Comparison of ENCODE assay signal across 13 cellular contexts in genomic region chr17:41814195-41814594, GRCh38. TPM values are rescaled to one million over a fixed set of nuclear protein-coding genes. Genes with fewer than 3 reads are reported as not detected.
DNase-seq lines count a peak whose midpoint lies in the region; ATAC-seq, FAIRE-seq and TF ChIP-seq lines count a peak whose summit lies in the region.
"Had no signal": no experiment of that assay in that cellular context is flagged by ENCODE, and none has a peak within 500 bp of the region (broad histone marks: within the 10 kb centered on the region; RNA-seq: fewer than 3 reads in every experiment).

No MANE protein-coding gene starts in this region.

- H3K4me1 ChIP-seq in HepG2 (ENCODE audit: insufficient read depth, low read length): peaks cover 50% of the 10 kb centered on the region
- peaks cover 0 to 10% (median 2%) of the 10 kb centered on the region in 4 donors for H3K4me1 ChIP-seq in right lobe of liver

- H3K27me3 ChIP-seq in HepG2 (ENCODE audit: control insufficient read depth in 1 of 2, insufficient read depth in 2 of 2, low read length in 2 of 2) (no peaks in the 10 kb centered on the region; a peak in 1 of 5 replicates), right lobe of liver (no peaks in the 10 kb centered on the region)

- H3K4me3 ChIP-seq in HepG2 (replicated peaks in 1 of 3; ENCODE audit: insufficient read depth in 1 of 3, low read depth in 2 of 3, low read length in 3 of 3) (peak overlapping the region; percentile 83 to 88 (median 87)), right lobe of liver (no peak overlapping the region), astrocyte of the cerebellum (ENCODE audit: low read depth, low read length) (peak overlapping the region; percentile 89), iPS-18c (ENCODE audit: insufficient read depth, low read depth, low read length) (peak overlapping the region; percentile 96)

- H3K27ac Mint-ChIP-seq in type B pancreatic cell: peak overlapping the region; percentile 94
- H3K27ac Mint-ChIP-seq in activated T-cell treated with anti-CD3 and anti-CD28 coated beads, Interleukin-2, amount 50 U/mL, for 72 hours: no peak overlapping the region

- peaks cover 18% of the 10 kb centered on the region for H3K4me1 Mint-ChIP-seq in type B pancreatic cell (ENCODE audit: unreplicated experiment)
- H3K4me1 Mint-ChIP-seq in activated T-cell treated with anti-CD3 and anti-CD28 coated beads, Interleukin-2, amount 50 U/mL, for 72 hours (ENCODE audit: low read depth): peaks cover 32% of the 10 kb centered on the region

- BruUV-seq in HepG2 (replicated peaks; lab: Mats Ljungman, UMichigan): no TSS peak

- H3K9me3 Mint-ChIP-seq in type B pancreatic cell: no peaks in the 10 kb centered on the region
- H3K9me3 Mint-ChIP-seq in activated T-cell treated with anti-CD3 and anti-CD28 coated beads, Interleukin-2, amount 50 U/mL, for 72 hours: no peaks in the 10 kb centered on the region
- H3K9me3 Mint-ChIP-seq: naive B cell had no signal

- 33% methylated on average over 1 of the region's 1 CpG for WGBS in HepG2 (ENCODE audit: low lambda C conversion rate)
- WGBS in right lobe of liver (ENCODE audit: insufficient coverage, low coverage, low lambda C conversion rate, missing lambda C conversion rate): 40% methylated on average over 1 of the region's 1 CpG

- no peaks in the 10 kb centered on the region for H3K9me3 ChIP-seq in HepG2 (ENCODE audit: low read length)
- no peaks in the 10 kb centered on the region for H3K9me3 ChIP-seq in right lobe of liver
- H3K9me3 ChIP-seq in iPS-18c (ENCODE audit: control insufficient read depth, insufficient read depth, low read length): peaks cover 2% of the 10 kb centered on the region

- no peaks in the 10 kb centered on the region for H3K27me3 Mint-ChIP-seq in type B pancreatic cell
- peaks cover 12% of the 10 kb centered on the region for H3K27me3 Mint-ChIP-seq in activated T-cell treated with anti-CD3 and anti-CD28 coated beads, Interleukin-2, amount 50 U/mL, for 72 hours (ENCODE audit: low read depth)

- CTCF ChIA-PET in HepG2 (lab: Yijun Ruan, JAX; ENCODE audit: low intra/inter-chr PET ratio, low total read pairs): no interaction called here

- POLR2A ChIA-PET in HepG2 (lab: Yijun Ruan, JAX): interaction anchor here (1.0 to 1.6 kb wide), 4 partner anchors 8 to 116 kb away, joined by 3 to 7 read pairs (median 4); partner anchors contain the start of genes JUP, KLHL11 and ODAD4

- no peak overlapping the region for H2AFZ ChIP-seq in HepG2 (ENCODE audit: low read length)

- peak overlapping the region; percentile 99 for H3K4me3 Mint-ChIP-seq in type B pancreatic cell
- no peak overlapping the region for H3K4me3 Mint-ChIP-seq in activated T-cell treated with anti-CD3 and anti-CD28 coated beads, Interleukin-2, amount 50 U/mL, for 72 hours

- H3K36me3 Mint-ChIP-seq in type B pancreatic cell: peaks cover 3% of the 10 kb centered on the region
- peaks cover 0 to 2% of the 10 kb centered on the region in 2 donors for H3K36me3 Mint-ChIP-seq in activated T-cell treated with anti-CD3 and anti-CD28 coated beads, Interleukin-2, amount 50 U/mL, for 72 hours (ENCODE audit: insufficient read depth in 2 of 2)
- H3K36me3 Mint-ChIP-seq: naive B cell had no signal

- in situ Hi-C loops in HepG2 (cut with HindIII; ENCODE audit: extremely low pct_ligation_motif_present, low pct_unique_long_range_greater_than_20kb) (no loop called here), astrocyte of the cerebellum (cut with HindIII; ENCODE audit: low sequenced_read_pairs) (no loop called here)

- DNase-seq in HepG2 (ENCODE audit: low spot score): no peak
- DNase-seq in right lobe of liver: no peak
- DNase-seq in astrocyte of the cerebellum (ENCODE audit: low read depth): no peak
- no peak for DNase-seq in type B pancreatic cell (ENCODE audit: extremely low spot score, unreplicated experiment)
- DNase-seq in AG08396 (ENCODE audit: low spot score): no peak
- no peak for DNase-seq in activated T-cell treated with anti-CD3 and anti-CD28 coated beads, Interleukin-2, amount 50 U/mL, for 72 hours
- DNase-seq: naive B cell; NCI-H1092 treated with DMSO at 0.1 percent for 48 hours; stimulated activated CD4-positive, alpha-beta T cell treated with anti-CD3 and anti-CD28 coated beads, Interleukin-4, amount 100 ng/mL, for 4 hours had no signal

- intact Hi-C loops in HepG2 (cut with micrococcal nuclease; ENCODE audit: unreplicated experiment): loop anchor here (5.0 to 10.0 kb wide), 2 partner anchors 51 to 143 kb away; partner anchors contain the start of gene KLHL11
- intact Hi-C loops in right lobe of liver (cut with DNase I): loop anchor here (10.0 kb wide), 2 partner anchors 71 to 141 kb away; no protein-coding TSS in a partner anchor

- TF ChIP-seq RAD21 in HepG2 (CRISPR knock-in tag; IDR thresholded peaks at IDR 0.05): no peak

- peak overlapping the region; percentile 88 for H3K9ac ChIP-seq in HepG2 (ENCODE audit: insufficient read depth, low read depth, low read length)

- ATAC-seq in HepG2: no peak
- ATAC-seq in right lobe of liver: no peak
- ATAC-seq in GM21723 (IDR thresholded peaks at IDR 0.05; ENCODE audit: unreplicated experiment): no peak
- no peak for ATAC-seq in activated T-cell treated with anti-CD3 and anti-CD28 coated beads, Interleukin-2, amount 50 U/mL, for 72 hours (replicated peaks in 1 of 2)

- no peak for FAIRE-seq in HepG2 (lab: Jason Lieb, UNC)

- no peak for TF ChIP-seq POLR2A in HepG2 (IDR thresholded peaks at IDR 0.05; ENCODE audit: insufficient read depth in 1 of 2, low read depth in 2 of 2, low read length in 2 of 2)
- TF ChIP-seq POLR2A in right lobe of liver (IDR thresholded peaks at IDR 0.05): no peak

- peak overlapping the region; percentile 94 for H3K4me2 ChIP-seq in HepG2 (ENCODE audit: low read depth, low read length)

- TF ChIP-seq CTCF in HepG2 (CRISPR knock-in tag; IDR thresholded peaks at IDR 0.05) (no peak), right lobe of liver (IDR thresholded peaks at IDR 0.05) (no peak), astrocyte of the cerebellum (IDR thresholded peaks at IDR 0.05; ENCODE audit: low read depth, low read length, missing control alignments) (no peak), type B pancreatic cell (conservative IDR thresholded peaks at IDR 0.05) (no peak)

- H3K27ac ChIP-seq in HepG2 (ENCODE audit: extremely low read length, insufficient read depth, low read length) (peak overlapping the region; percentile 82), right lobe of liver (no peak overlapping the region)
- H3K27ac ChIP-seq: HL-60 had no signal

- TF ChIP-seq EP300 in HepG2 (IDR thresholded peaks at IDR 0.05; ENCODE audit: low read depth in 2 of 2, low read length in 2 of 2) (no peak), HepG2 (CRISPR knock-in tag; IDR thresholded peaks at IDR 0.05; ENCODE audit: borderline replicate concordance) (no peak)

- H3K79me2 ChIP-seq in HepG2 (ENCODE audit: insufficient read depth, low read length): peaks cover 49% of the 10 kb centered on the region

- no peaks in the 10 kb centered on the region for H4K20me1 ChIP-seq in HepG2 (ENCODE audit: insufficient read depth, low read length)

- peaks cover 10 to 20% of the 10 kb centered on the region in 2 experiments for H3K36me3 ChIP-seq in HepG2 (replicated peaks in 1 of 2; ENCODE audit: control insufficient read depth in 1 of 2, insufficient read depth in 2 of 2, low read length in 2 of 2)
- no peaks in the 10 kb centered on the region for H3K36me3 ChIP-seq in right lobe of liver

RNA-seq across cellular contexts. Expression of gene FKBP10, which starts 1.4 kb away (rescaled TPM):
- total RNA-seq in HepG2 (2016; rRNA removed; fragmentation: Illumina TruSeq; extraction: Trizol) (46.5 and 149 TPM in 2 replicates), right lobe of liver (1 to 10 TPM; 2.4 to 5.1 (median 4.0) TPM), type B pancreatic cell (ENCODE audit: low replicate concordance) (54.3 and 249 TPM in 2 replicates)
- total RNA-seq in HepG2 (2016; cell fraction: cytosol; rRNA removed; fragmentation: Illumina TruSeq; extraction: Trizol; ENCODE audit: low read depth): 31.7 and 32.8 TPM in 2 replicates
- 37.6 and 157 TPM in 2 replicates for total RNA-seq in HepG2 (2016; cell fraction: insoluble cytoplasmic fraction; rRNA removed; fragmentation: Illumina TruSeq; extraction: Trizol)
- total RNA-seq in HepG2 (2016; cell fraction: membrane; rRNA removed; fragmentation: Illumina TruSeq; extraction: Trizol): 42.3 and 48.1 TPM in 2 replicates
- 148 and 181 TPM in 2 replicates for total RNA-seq in HepG2 (2016; cell fraction: nucleus; rRNA removed; fragmentation: Illumina TruSeq; extraction: Trizol)
- polyA plus RNA-seq in HepG2 (2011; rRNA removed): 543 and 573 TPM in 2 replicates
- 288 and 579 TPM in 2 replicates for polyA plus RNA-seq in HepG2 (2011; cell fraction: cytosol; rRNA removed)
- 3,059 and 4,867 TPM in 2 replicates for polyA plus RNA-seq in HepG2 (2011; cell fraction: nucleus; rRNA removed)
- 224 and 292 TPM in 2 replicates for polyA plus RNA-seq in HepG2 (2012)
- 18.4 and 19.7 TPM in 2 replicates for polyA plus RNA-seq in HepG2 (2016; cell fraction: cytosol; fragmentation: Illumina TruSeq; extraction: Trizol; ENCODE audit: low read depth)
- 46.0 and 56.5 TPM in 2 replicates for polyA plus RNA-seq in HepG2 (2016; cell fraction: insoluble cytoplasmic fraction; fragmentation: Illumina TruSeq; extraction: Trizol; ENCODE audit: low read depth)
- 32.1 and 36.5 TPM in 2 replicates for polyA plus RNA-seq in HepG2 (2016; cell fraction: membrane; fragmentation: Illumina TruSeq; extraction: Trizol; ENCODE audit: low read depth)
- polyA plus RNA-seq in HepG2 (2016; cell fraction: nucleus; fragmentation: Illumina TruSeq; extraction: Trizol; ENCODE audit: insufficient read depth, low read depth): 597 and 623 TPM in 2 replicates
- 133 and 613 TPM in 2 replicates for polyA minus RNA-seq in HepG2 (2011; rRNA and poly(A)+ RNA removed; ENCODE audit: low replicate concordance)
- 159 and 170 TPM in 2 replicates for polyA minus RNA-seq in HepG2 (2011; cell fraction: cytosol; rRNA and poly(A)+ RNA removed)
- 231 and 275 TPM in 2 replicates for polyA minus RNA-seq in HepG2 (2011; cell fraction: nucleus; rRNA and poly(A)+ RNA removed)
- 1 to 10 TPM; 3.2 TPM for total RNA-seq in activated T-cell treated with anti-CD3 and anti-CD28 coated beads, Interleukin-2, amount 50 U/mL, for 72 hours

RNA-seq across cellular contexts. Expression of gene P3H4, which starts 2.4 kb away (rescaled TPM):
- 13.5 and 37.1 TPM in 2 replicates for total RNA-seq in HepG2 (2016; rRNA removed; fragmentation: Illumina TruSeq; extraction: Trizol)
- 12.6 and 14.5 TPM in 2 replicates for total RNA-seq in HepG2 (2016; cell fraction: cytosol; rRNA removed; fragmentation: Illumina TruSeq; extraction: Trizol; ENCODE audit: low read depth)
- 12.2 and 37.7 TPM in 2 replicates for total RNA-seq in HepG2 (2016; cell fraction: insoluble cytoplasmic fraction; rRNA removed; fragmentation: Illumina TruSeq; extraction: Trizol)
- total RNA-seq in HepG2 (2016; cell fraction: membrane; rRNA removed; fragmentation: Illumina TruSeq; extraction: Trizol): 17.3 and 17.5 TPM in 2 replicates
- 28.1 and 32.5 TPM in 2 replicates for total RNA-seq in HepG2 (2016; cell fraction: nucleus; rRNA removed; fragmentation: Illumina TruSeq; extraction: Trizol)
- 50.6 and 54.9 TPM in 2 replicates for polyA plus RNA-seq in HepG2 (2011; rRNA removed)
- polyA plus RNA-seq in HepG2 (2011; cell fraction: cytosol; rRNA removed): 37.2 and 55.7 TPM in 2 replicates
- 33.0 and 36.4 TPM in 2 replicates for polyA plus RNA-seq in HepG2 (2011; cell fraction: nucleus; rRNA removed)
- polyA plus RNA-seq in HepG2 (2012): 22.4 and 34.3 TPM in 2 replicates
- polyA plus RNA-seq in HepG2 (2016; cell fraction: cytosol; fragmentation: Illumina TruSeq; extraction: Trizol; ENCODE audit: low read depth): 4.6 and 5.5 TPM in 2 replicates
- polyA plus RNA-seq in HepG2 (2016; cell fraction: insoluble cytoplasmic fraction; fragmentation: Illumina TruSeq; extraction: Trizol; ENCODE audit: low read depth): 14.8 and 17.0 TPM in 2 replicates
- 9.6 and 11.3 TPM in 2 replicates for polyA plus RNA-seq in HepG2 (2016; cell fraction: membrane; fragmentation: Illumina TruSeq; extraction: Trizol; ENCODE audit: low read depth)
- polyA plus RNA-seq in HepG2 (2016; cell fraction: nucleus; fragmentation: Illumina TruSeq; extraction: Trizol; ENCODE audit: insufficient read depth, low read depth): 63.5 and 69.5 TPM in 2 replicates
- 44.3 and 65.0 TPM in 2 replicates for polyA minus RNA-seq in HepG2 (2011; rRNA and poly(A)+ RNA removed; ENCODE audit: low replicate concordance)
- 22.5 and 26.8 TPM in 2 replicates for polyA minus RNA-seq in HepG2 (2011; cell fraction: cytosol; rRNA and poly(A)+ RNA removed)
- 21.6 and 23.9 TPM in 2 replicates for polyA minus RNA-seq in HepG2 (2011; cell fraction: nucleus; rRNA and poly(A)+ RNA removed)
- total RNA-seq in right lobe of liver: 1 to 10 TPM; 1.8 to 3.8 (median 2.8) TPM
- 24.7 and 50.5 TPM in 2 replicates for total RNA-seq in type B pancreatic cell (ENCODE audit: low replicate concordance)
- total RNA-seq in activated T-cell treated with anti-CD3 and anti-CD28 coated beads, Interleukin-2, amount 50 U/mL, for 72 hours: 1 to 10 TPM; 3.4 to 3.8 TPM

RNA-seq across cellular contexts. Expression of gene NT5C3B, which starts 21.8 kb away (rescaled TPM):
- total RNA-seq in HepG2 (2016; rRNA removed; fragmentation: Illumina TruSeq; extraction: Trizol): 92.1 and 104 TPM in 2 replicates
- 128 and 164 TPM in 2 replicates for total RNA-seq in HepG2 (2016; cell fraction: cytosol; rRNA removed; fragmentation: Illumina TruSeq; extraction: Trizol; ENCODE audit: low read depth)
- 87.1 and 106 TPM in 2 replicates for total RNA-seq in HepG2 (2016; cell fraction: insoluble cytoplasmic fraction; rRNA removed; fragmentation: Illumina TruSeq; extraction: Trizol)
- 198 and 220 TPM in 2 replicates for total RNA-seq in HepG2 (2016; cell fraction: membrane; rRNA removed; fragmentation: Illumina TruSeq; extraction: Trizol)
- total RNA-seq in HepG2 (2016; cell fraction: nucleus; rRNA removed; fragmentation: Illumina TruSeq; extraction: Trizol): 52.2 and 64.7 TPM in 2 replicates
- polyA plus RNA-seq in HepG2 (2011; rRNA removed): 119 and 126 TPM in 2 replicates
- 116 and 145 TPM in 2 replicates for polyA plus RNA-seq in HepG2 (2011; cell fraction: cytosol; rRNA removed)
- 119 TPM in 2 replicates for polyA plus RNA-seq in HepG2 (2011; cell fraction: nucleus; rRNA removed)
- 77.4 and 82.6 TPM in 2 replicates for polyA plus RNA-seq in HepG2 (2012)
- polyA plus RNA-seq in HepG2 (2016; cell fraction: cytosol; fragmentation: Illumina TruSeq; extraction: Trizol; ENCODE audit: low read depth): 148 and 199 TPM in 2 replicates
- polyA plus RNA-seq in HepG2 (2016; cell fraction: insoluble cytoplasmic fraction; fragmentation: Illumina TruSeq; extraction: Trizol; ENCODE audit: low read depth): 108 and 113 TPM in 2 replicates
- 207 and 224 TPM in 2 replicates for polyA plus RNA-seq in HepG2 (2016; cell fraction: membrane; fragmentation: Illumina TruSeq; extraction: Trizol; ENCODE audit: low read depth)
- polyA plus RNA-seq in HepG2 (2016; cell fraction: nucleus; fragmentation: Illumina TruSeq; extraction: Trizol; ENCODE audit: insufficient read depth, low read depth): 109 and 119 TPM in 2 replicates
- 36.5 and 43.6 TPM in 2 replicates for polyA minus RNA-seq in HepG2 (2011; rRNA and poly(A)+ RNA removed; ENCODE audit: low replicate concordance)
- polyA minus RNA-seq in HepG2 (2011; cell fraction: cytosol; rRNA and poly(A)+ RNA removed): 32.3 and 34.1 TPM in 2 replicates
- polyA minus RNA-seq in HepG2 (2011; cell fraction: nucleus; rRNA and poly(A)+ RNA removed): 48.5 and 53.7 TPM in 2 replicates
- total RNA-seq in right lobe of liver: 10 to 100 TPM; 19.9 to 30.7 (median 23.1) TPM
- total RNA-seq in type B pancreatic cell (ENCODE audit: low replicate concordance): 46.0 and 74.8 TPM in 2 replicates
- 10 to 100 TPM; 34.9 to 49.5 TPM for total RNA-seq in activated T-cell treated with anti-CD3 and anti-CD28 coated beads, Interleukin-2, amount 50 U/mL, for 72 hours

RNA-seq across cellular contexts. Expression of gene KLHL10, which starts 23.4 kb away (rescaled TPM):
- total RNA-seq in HepG2 (2016; rRNA removed; fragmentation: Illumina TruSeq; extraction: Trizol) (0.04 TPM in 1 of 2 replicates, not detected in the other), right lobe of liver (not detected), type B pancreatic cell (ENCODE audit: low replicate concordance) (0.24 TPM in 1 of 2 replicates, not detected in the other)
- 0.09 TPM in 1 of 2 replicates, not detected in the other for total RNA-seq in HepG2 (2016; cell fraction: cytosol; rRNA removed; fragmentation: Illumina TruSeq; extraction: Trizol; ENCODE audit: low read depth)
- total RNA-seq in HepG2 (2016; cell fraction: insoluble cytoplasmic fraction; rRNA removed; fragmentation: Illumina TruSeq; extraction: Trizol): 0.04 and 0.09 TPM in 2 replicates
- total RNA-seq in HepG2 (2016; cell fraction: membrane; rRNA removed; fragmentation: Illumina TruSeq; extraction: Trizol): not detected in 2 replicates
- not detected in 2 replicates for total RNA-seq in HepG2 (2016; cell fraction: nucleus; rRNA removed; fragmentation: Illumina TruSeq; extraction: Trizol)
- 0.05 and 0.08 TPM in 2 replicates for polyA plus RNA-seq in HepG2 (2011; rRNA removed)
- 0.03 TPM in 1 of 2 replicates, not detected in the other for polyA plus RNA-seq in HepG2 (2011; cell fraction: cytosol; rRNA removed)
- polyA plus RNA-seq in HepG2 (2011; cell fraction: nucleus; rRNA removed): 0.05 and 0.13 TPM in 2 replicates
- polyA plus RNA-seq in HepG2 (2012): not detected in 2 replicates
- polyA plus RNA-seq in HepG2 (2016; cell fraction: cytosol; fragmentation: Illumina TruSeq; extraction: Trizol; ENCODE audit: low read depth): not detected in 2 replicates
- not detected in 2 replicates for polyA plus RNA-seq in HepG2 (2016; cell fraction: insoluble cytoplasmic fraction; fragmentation: Illumina TruSeq; extraction: Trizol; ENCODE audit: low read depth)
- polyA plus RNA-seq in HepG2 (2016; cell fraction: membrane; fragmentation: Illumina TruSeq; extraction: Trizol; ENCODE audit: low read depth): not detected in 2 replicates
- polyA plus RNA-seq in HepG2 (2016; cell fraction: nucleus; fragmentation: Illumina TruSeq; extraction: Trizol; ENCODE audit: insufficient read depth, low read depth): not detected in 2 replicates
- 0.12 TPM in 1 of 2 replicates, not detected in the other for polyA minus RNA-seq in HepG2 (2011; rRNA and poly(A)+ RNA removed; ENCODE audit: low replicate concordance)
- polyA minus RNA-seq in HepG2 (2011; cell fraction: cytosol; rRNA and poly(A)+ RNA removed): not detected in 2 replicates
- not detected in 2 replicates for polyA minus RNA-seq in HepG2 (2011; cell fraction: nucleus; rRNA and poly(A)+ RNA removed)
- total RNA-seq in activated T-cell treated with anti-CD3 and anti-CD28 coated beads, Interleukin-2, amount 50 U/mL, for 72 hours: under 1 TPM in 1 of 2 donors, not detected in 1; 0.36 TPM
- total RNA-seq: cerebellum had no signal

RNA-seq across cellular contexts. Expression of gene JUP, which starts 27.7 kb away (rescaled TPM):
- 20.6 and 20.9 TPM in 2 replicates for total RNA-seq in HepG2 (2016; rRNA removed; fragmentation: Illumina TruSeq; extraction: Trizol)
- 6.9 and 7.8 TPM in 2 replicates for total RNA-seq in HepG2 (2016; cell fraction: cytosol; rRNA removed; fragmentation: Illumina TruSeq; extraction: Trizol; ENCODE audit: low read depth)
- 16.7 and 22.4 TPM in 2 replicates for total RNA-seq in HepG2 (2016; cell fraction: insoluble cytoplasmic fraction; rRNA removed; fragmentation: Illumina TruSeq; extraction: Trizol)
- 11.7 and 12.0 TPM in 2 replicates for total RNA-seq in HepG2 (2016; cell fraction: membrane; rRNA removed; fragmentation: Illumina TruSeq; extraction: Trizol)
- total RNA-seq in HepG2 (2016; cell fraction: nucleus; rRNA removed; fragmentation: Illumina TruSeq; extraction: Trizol): 15.0 and 20.7 TPM in 2 replicates
- 12.1 and 21.4 TPM in 2 replicates for polyA plus RNA-seq in HepG2 (2011; rRNA removed)
- 8.9 and 10.9 TPM in 2 replicates for polyA plus RNA-seq in HepG2 (2011; cell fraction: cytosol; rRNA removed)
- 23.8 and 30.1 TPM in 2 replicates for polyA plus RNA-seq in HepG2 (2011; cell fraction: nucleus; rRNA removed)
- 36.1 and 37.0 TPM in 2 replicates for polyA plus RNA-seq in HepG2 (2012)
- polyA plus RNA-seq in HepG2 (2016; cell fraction: cytosol; fragmentation: Illumina TruSeq; extraction: Trizol; ENCODE audit: low read depth): 3.5 and 4.6 TPM in 2 replicates
- 22.1 and 35.3 TPM in 2 replicates for polyA plus RNA-seq in HepG2 (2016; cell fraction: insoluble cytoplasmic fraction; fragmentation: Illumina TruSeq; extraction: Trizol; ENCODE audit: low read depth)
- polyA plus RNA-seq in HepG2 (2016; cell fraction: membrane; fragmentation: Illumina TruSeq; extraction: Trizol; ENCODE audit: low read depth): 9.5 and 10.0 TPM in 2 replicates
- 24.1 and 25.5 TPM in 2 replicates for polyA plus RNA-seq in HepG2 (2016; cell fraction: nucleus; fragmentation: Illumina TruSeq; extraction: Trizol; ENCODE audit: insufficient read depth, low read depth)
- polyA minus RNA-seq in HepG2 (2011; rRNA and poly(A)+ RNA removed; ENCODE audit: low replicate concordance): 43.6 and 59.1 TPM in 2 replicates
- 25.9 and 32.6 TPM in 2 replicates for polyA minus RNA-seq in HepG2 (2011; cell fraction: cytosol; rRNA and poly(A)+ RNA removed)
- polyA minus RNA-seq in HepG2 (2011; cell fraction: nucleus; rRNA and poly(A)+ RNA removed): 13.5 and 13.8 TPM in 2 replicates
- total RNA-seq in right lobe of liver: 10 to 100 TPM; 54.3 to 74.8 (median 65.7) TPM
- total RNA-seq in type B pancreatic cell (ENCODE audit: low replicate concordance): 169 and 505 TPM in 2 replicates
- under 1 TPM; 0.86 to 0.99 TPM for total RNA-seq in activated T-cell treated with anti-CD3 and anti-CD28 coated beads, Interleukin-2, amount 50 U/mL, for 72 hours

Comparison
In these comparisons a context has a peak if more than half of its experiments do, and no peak if none do; other contexts are left out.
1. H3K4me3 ChIP-seq: peak in HepG2 (3 of 3), astrocyte of the cerebellum (single experiment) and iPS-18c (single experiment); none in right lobe of liver (0 of 3).